ENCODE assay signal across 9 cellular contexts in the genomic region with DNA sequence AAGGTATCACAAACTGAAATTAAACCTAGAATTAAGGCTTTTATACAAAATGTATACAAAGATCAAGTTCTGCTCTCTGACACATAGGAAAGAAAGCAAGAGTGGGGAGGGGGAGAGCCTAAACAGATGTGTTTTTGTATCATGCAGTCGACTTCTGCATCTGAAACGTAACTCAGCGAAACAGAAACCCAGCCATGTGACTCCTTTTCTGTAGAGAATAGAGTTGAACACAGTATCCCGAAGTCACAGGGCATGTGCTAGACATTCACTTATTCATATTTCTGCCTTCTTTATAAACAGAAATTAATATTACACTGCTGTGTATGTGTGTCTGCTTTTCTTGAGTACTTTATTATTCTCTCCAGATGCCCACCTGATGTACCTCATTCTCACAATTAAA.
A peak's percentile ranks its signal among the peaks of the same experiment; 100 is the strongest.
DNase-seq lines count a peak whose midpoint lies in the region; ATAC-seq and TF ChIP-seq lines count a peak whose summit lies in the region.
"Had no signal": no experiment of that assay in that cellular context is flagged by ENCODE, and none has a peak within 500 bp of the region (broad histone marks: within the 10 kb centered on the region; RNA-seq: fewer than 3 reads in every experiment).

No MANE protein-coding gene starts in this region.

- H3K4me1 ChIP-seq in KMS-11 (ENCODE audit: low read depth, poor library complexity, severe bottlenecking) (peaks cover 16% of the 10 kb centered on the region), mesenchymal stem cell (ENCODE audit: control insufficient read depth, insufficient read depth, low read depth, low read length) (peaks cover 2% of the 10 kb centered on the region)

- peak; percentile 64 for DNase-seq in GM12865 (ENCODE audit: low read depth)
- peak; percentile 26 for DNase-seq in GM20000 (ENCODE audit: low spot score)
- DNase-seq in mesenchymal stem cell = no peak
- DNase-seq in midbrain (lab: John Stamatoyannopoulos, UW) = no peak
- no peak for DNase-seq in dedifferentiated amniotic fluid mesenchymal stem cell (ENCODE audit: extremely low spot score)
- DNase-seq: stimulated activated naive CD8-positive, alpha-beta T cell treated with anti-CD3 and anti-CD28 coated beads, Interleukin-15, amount 100 ng/mL, for 72 hours had no signal

- no peak overlapping the region for H3K4ac ChIP-seq in mesenchymal stem cell (ENCODE audit: low read depth in 1 of 2, low read length in 2 of 2)

- H3K14ac ChIP-seq in mesenchymal stem cell (ENCODE audit: low read length in 2 of 2) = no peak overlapping the region

- H3K4me2 ChIP-seq in KMS-11 (peak overlapping the region; percentile 49; the same call in 1 of the 2 replicates), mesenchymal stem cell (ENCODE audit: low read length, poor library complexity, severe bottlenecking) (peak overlapping the region; percentile 32)

- H3K36me3 ChIP-seq in KMS-11 (ENCODE audit: insufficient read depth) = no peaks in the 10 kb centered on the region
- peaks cover 0 to 11% of the 10 kb centered on the region in 2 experiments for H3K36me3 ChIP-seq in mesenchymal stem cell (ENCODE audit: control insufficient read depth in 1 of 2, insufficient read depth in 2 of 2, low read depth in 1 of 2, low read length in 2 of 2)

- H3K4me3 ChIP-seq in GM12865 (ENCODE audit: low read depth, low read length) (no peak overlapping the region), KMS-11 (IDR thresholded peaks at IDR 0.05; ENCODE audit: insufficient read depth, low read depth, low read length) (no peak overlapping the region), mesenchymal stem cell (ENCODE audit: insufficient read depth in 1 of 2, low read depth in 1 of 2, low read length in 2 of 2) (no peak overlapping the region)

- no peak for ATAC-seq in HG03097 (IDR thresholded peaks at IDR 0.05; ENCODE audit: low FRiP score, unreplicated experiment)
- no peak for ATAC-seq in HG03521 (IDR thresholded peaks at IDR 0.05; ENCODE audit: unreplicated experiment)
- ATAC-seq: stimulated activated naive CD8-positive, alpha-beta T cell treated with anti-CD3 and anti-CD28 coated beads, Interleukin-15, amount 100 ng/mL, for 72 hours had no signal

- H4K8ac ChIP-seq in mesenchymal stem cell (ENCODE audit: low read length) = no peak overlapping the region

- H2BK120ac ChIP-seq in mesenchymal stem cell (ENCODE audit: low read depth, low read length) = no peak overlapping the region

- H2AFZ ChIP-seq in KMS-11 (ENCODE audit: low read depth) = peak overlapping the region; percentile 48; the same call in 1 of the 2 replicates
- no peak overlapping the region for H2AFZ ChIP-seq in mesenchymal stem cell (ENCODE audit: low read depth, low read length)

- H4K91ac ChIP-seq in mesenchymal stem cell (ENCODE audit: low read length) = no peak overlapping the region

- no peak overlapping the region for H2BK5ac ChIP-seq in mesenchymal stem cell (ENCODE audit: low read depth, low read length, poor library complexity, severe bottlenecking)

- no peaks in the 10 kb centered on the region for H3K79me1 ChIP-seq in mesenchymal stem cell (replicated peaks; ENCODE audit: low read length, poor library complexity, severe bottlenecking)

- WGBS in mesenchymal stem cell = 53% methylated on average over 4 of the region's 4 CpGs

- no peak overlapping the region for H3K18ac ChIP-seq in mesenchymal stem cell (ENCODE audit: low read depth in 1 of 2, low read length in 2 of 2)

- no peak overlapping the region for H2BK12ac ChIP-seq in mesenchymal stem cell (ENCODE audit: low read length in 2 of 2)

- H4K20me1 ChIP-seq in KMS-11 (ENCODE audit: insufficient read depth) = no peaks in the 10 kb centered on the region

- peak overlapping the region; percentile 68 for H2AK5ac ChIP-seq in mesenchymal stem cell (ENCODE audit: low read length, severe bottlenecking)

- H2BK15ac ChIP-seq in mesenchymal stem cell (ENCODE audit: low read depth, poor library complexity, severe bottlenecking) = no peak overlapping the region

- no peak overlapping the region for H3K23ac ChIP-seq in mesenchymal stem cell (ENCODE audit: low read length in 2 of 2)

- no peak for TF ChIP-seq CTCF in GM12865 (IDR thresholded peaks at IDR 0.05; ENCODE audit: insufficient read depth, low read depth, low read length, missing control alignments)
- no peak for TF ChIP-seq CTCF in GM20000 (IDR thresholded peaks at IDR 0.05; ENCODE audit: extremely low read depth, missing control alignments)
- TF ChIP-seq CTCF in KMS-11 (conservative IDR thresholded peaks at IDR 0.05; ENCODE audit: low read depth, low read length) = no peak

- no peak overlapping the region for H3K9ac ChIP-seq in KMS-11
- peak overlapping the region; percentile 76 for H3K9ac ChIP-seq in mesenchymal stem cell (ENCODE audit: low read length)

- no peaks in the 10 kb centered on the region for H3K9me3 ChIP-seq in mesenchymal stem cell (ENCODE audit: control insufficient read depth, low read length)

- H3K27ac ChIP-seq in KMS-11 (no peak overlapping the region), mesenchymal stem cell (ENCODE audit: low read length, poor library complexity, severe bottlenecking) (no peak overlapping the region)

- no peaks in the 10 kb centered on the region for H3K79me2 ChIP-seq in KMS-11 (ENCODE audit: insufficient read depth, low read depth)

- H3K27me3 ChIP-seq in KMS-11 (ENCODE audit: insufficient read depth, low read depth) (no peaks in the 10 kb centered on the region), mesenchymal stem cell (ENCODE audit: control insufficient read depth in 1 of 2, insufficient read depth in 1 of 2, low read length in 2 of 2) (no peaks in the 10 kb centered on the region)

Comparison
In these comparisons a context has a peak if more than half of its experiments do, and no peak if none do; other contexts are left out.
1. DNase-seq: peak in GM12865 (single experiment) and GM20000 (single experiment); none in mesenchymal stem cell (single experiment), midbrain (single experiment) and dedifferentiated amniotic fluid mesenchymal stem cell (single experiment).